10 cellular contexts compared by ENCODE assay signal in genomic region chr16:12611006-12611477, GRCh38.
"Had no signal": no experiment of that assay in that cellular context is flagged by ENCODE, and none has a peak within 500 bp of the region (broad histone marks: within the 10 kb centered on the region; RNA-seq: fewer than 3 reads in every experiment).

No MANE protein-coding gene starts in this region.

- FAIRE-seq: islet of Langerhans, TTC549 had no signal

- H3K4me1 ChIP-seq: vagina had no signal

- H3K27me3 ChIP-seq: body of pancreas, thyroid gland, vagina had no signal

- H3K9me3 ChIP-seq: body of pancreas, thyroid gland, vagina had no signal

- H3K4me3 ChIP-seq: body of pancreas, skin epidermis, thyroid gland, vagina had no signal

- DNase-seq: activated CD4-positive, alpha-beta T cell treated with anti-CD3 and anti-CD28 coated beads, Interleukin-2, amount 50 U/mL, for 1 hour; activated naive CD4-positive, alpha-beta T cell treated with anti-CD3 and anti-CD28 coated beads, Interleukin-2, amount 10 ng/mL, durations not matched to agents 7 days and 5 days; body of pancreas; thyroid gland had no signal

- H3K36me3 ChIP-seq: thyroid gland, vagina had no signal

- ATAC-seq: body of pancreas; esophagus mucosa; stimulated activated effector memory CD8-positive, alpha-beta T cell treated with anti-CD3 and anti-CD28 coated beads, Interleukin-12 subunit alpha, Interleukin-12 subunit beta, amount 100 ng/mL, for 72 hours had no signal

- H3K27ac ChIP-seq: body of pancreas, skin epidermis, vagina had no signal
